ENCODE assay signal across 23 cellular contexts in genomic region chr14:104286086-104286485, GRCh38.
DNase-seq lines count a peak whose midpoint lies in the region; ATAC-seq and TF ChIP-seq lines count a peak whose summit lies in the region.
"Had no signal": no experiment of that assay in that cellular context is flagged by ENCODE, and none has a peak within 500 bp of the region (broad histone marks: within the 10 kb centered on the region; RNA-seq: fewer than 3 reads in every experiment).

No MANE protein-coding gene starts in this region.

- H3K27ac ChIP-seq in RWPE2 (ENCODE audit: poor library complexity, severe bottlenecking) = no peak overlapping the region
- no peak overlapping the region for H3K27ac ChIP-seq in lower lobe of right lung
- H3K27ac ChIP-seq in upper lobe of right lung = no peak overlapping the region
- H3K27ac ChIP-seq: BLaER1, SK-N-MC had no signal

- no peaks in the 10 kb centered on the region for H3K36me3 ChIP-seq in RWPE2 (ENCODE audit: low read depth)
- no peaks in the 10 kb centered on the region for H3K36me3 ChIP-seq in lower lobe of right lung
- H3K36me3 ChIP-seq in upper lobe of right lung = no peaks in the 10 kb centered on the region
- H3K36me3 ChIP-seq: BLaER1 had no signal

- H3K4me1 ChIP-seq in RWPE2 (ENCODE audit: insufficient read depth, poor library complexity, severe bottlenecking) (no peaks in the 10 kb centered on the region), lower lobe of right lung (no peaks in the 10 kb centered on the region), upper lobe of right lung (no peaks in the 10 kb centered on the region)
- H3K4me1 ChIP-seq: Caco-2 had no signal

- peaks cover 11% of the 10 kb centered on the region for H3K4me1 Mint-ChIP-seq in glutamatergic neuron (ENCODE audit: low read depth, unreplicated experiment)
- H3K4me1 Mint-ChIP-seq: CD4-positive, alpha-beta memory T cell had no signal

- no peak for TF ChIP-seq CTCF in RWPE2 (IDR thresholded peaks at IDR 0.05; ENCODE audit: poor library complexity, severe bottlenecking)
- no peak for TF ChIP-seq CTCF in glutamatergic neuron (IDR thresholded peaks at IDR 0.05; ENCODE audit: partially characterized antibody, unreplicated experiment)
- no peak for TF ChIP-seq CTCF in lower lobe of right lung (IDR thresholded peaks at IDR 0.05)
- no peak for TF ChIP-seq CTCF in upper lobe of right lung (IDR thresholded peaks at IDR 0.05)

- no peaks in the 10 kb centered on the region for H3K36me3 Mint-ChIP-seq in glutamatergic neuron (ENCODE audit: unreplicated experiment)
- H3K36me3 Mint-ChIP-seq: CD4-positive, alpha-beta memory T cell had no signal

- H3K9me3 Mint-ChIP-seq in glutamatergic neuron (ENCODE audit: unreplicated experiment) = peaks cover 13% of the 10 kb centered on the region

- H3K27ac Mint-ChIP-seq in glutamatergic neuron (ENCODE audit: unreplicated experiment) = no peak overlapping the region
- H3K27ac Mint-ChIP-seq: CD4-positive, alpha-beta memory T cell had no signal

- H3K9me3 ChIP-seq in RWPE2 (ENCODE audit: severe bottlenecking) = no peaks in the 10 kb centered on the region
- no peaks in the 10 kb centered on the region for H3K9me3 ChIP-seq in lower lobe of right lung
- no peaks in the 10 kb centered on the region for H3K9me3 ChIP-seq in upper lobe of right lung
- H3K9me3 ChIP-seq: BLaER1, Caco-2 had no signal

- no peak for ATAC-seq in RWPE2 (ENCODE audit: low read depth)
- ATAC-seq in lower lobe of right lung = no peak
- ATAC-seq in upper lobe of right lung = no peak
- no peak for ATAC-seq in HG02938 (IDR thresholded peaks at IDR 0.05; ENCODE audit: unreplicated experiment)
- ATAC-seq in HG03159 (IDR thresholded peaks at IDR 0.05; ENCODE audit: unreplicated experiment) = no peak
- ATAC-seq in GM21447 (IDR thresholded peaks at IDR 0.05; ENCODE audit: unreplicated experiment) = no peak
- ATAC-seq: HCT116 had no signal

- H3K4me3 ChIP-seq in RWPE2 (ENCODE audit: severe bottlenecking) (no peak overlapping the region), lower lobe of right lung (no peak overlapping the region), upper lobe of right lung (no peak overlapping the region)
- H3K4me3 ChIP-seq: BLaER1, SK-N-MC had no signal

- H3K27me3 ChIP-seq in RWPE2 (ENCODE audit: insufficient read depth, poor library complexity, severe bottlenecking) = peaks cover 27% of the 10 kb centered on the region
- no peaks in the 10 kb centered on the region for H3K27me3 ChIP-seq in lower lobe of right lung (ENCODE audit: low read depth)
- H3K27me3 ChIP-seq in upper lobe of right lung = no peaks in the 10 kb centered on the region
- H3K27me3 ChIP-seq: BLaER1 had no signal

- DNase-seq in RWPE2 (ENCODE audit: low spot score) = peak; percentile 55
- DNase-seq in glutamatergic neuron = peak; percentile 6
- peak; percentile 34 for DNase-seq in lower lobe of right lung
- DNase-seq in upper lobe of right lung = peak; percentile 52
- DNase-seq: Caco-2; CD4-positive, alpha-beta memory T cell; DMS 273 treated with DMSO at 0.1 percent for 48 hours; DMS79 treated with DMSO at 0.1 percent for 48 hours; GOT3; Karpas-422; MV-4-11; NCI-H1105 treated with DMSO at 0.1 percent for 48 hours; NCI-H2029 treated with DMSO at 0.1 percent for 48 hours; NCI-H345; NCI-H524; OCI-M1; SHP77 had no signal

- no peak overlapping the region for H3K4me3 Mint-ChIP-seq in glutamatergic neuron (ENCODE audit: unreplicated experiment)
- H3K4me3 Mint-ChIP-seq: CD4-positive, alpha-beta memory T cell had no signal

- intact Hi-C loops in lower lobe of right lung (cut with DNase I) = no loop called here
- intact Hi-C loops in upper lobe of right lung (cut with DNase I) = no loop called here

- peaks cover 7% of the 10 kb centered on the region for H3K27me3 Mint-ChIP-seq in glutamatergic neuron (ENCODE audit: unreplicated experiment)
- H3K27me3 Mint-ChIP-seq: CD4-positive, alpha-beta memory T cell had no signal
